9 cellular contexts compared by ENCODE assay signal in genomic region chr9:107260437-107261081, GRCh38. TPM values are rescaled to one million over a fixed set of nuclear protein-coding genes. Genes with fewer than 3 reads are reported as not detected.
DNase-seq lines count a peak whose midpoint lies in the region; ATAC-seq and TF ChIP-seq lines count a peak whose summit lies in the region.
"Had no signal": no experiment of that assay in that cellular context is flagged by ENCODE, and none has a peak within 500 bp of the region (broad histone marks: within the 10 kb centered on the region; RNA-seq: fewer than 3 reads in every experiment).

No MANE protein-coding gene starts in this region.

- H3K79me1 ChIP-seq in IMR-90 (ENCODE audit: low read depth in 1 of 2, low read length in 2 of 2): no peaks in the 10 kb centered on the region

- no peaks in the 10 kb centered on the region for H3K36me3 Mint-ChIP-seq in activated CD4-positive, alpha-beta memory T cell treated with anti-CD3 and anti-CD28 coated beads for 36 hours

- no peak overlapping the region for H2AK9ac ChIP-seq in IMR-90 (replicated peaks; ENCODE audit: low read depth, low read length, poor library complexity)

- H3K56ac ChIP-seq in IMR-90 (ENCODE audit: extremely low read depth, insufficient read depth, low read length): no peak overlapping the region

- no TSS peak for BruUV-seq in IMR-90 (replicated peaks; lab: Mats Ljungman, UMichigan)

- H4K20me1 ChIP-seq in IMR-90 (ENCODE audit: insufficient read depth, low read length): no peaks in the 10 kb centered on the region
- H4K20me1 ChIP-seq in fibroblast of lung (ENCODE audit: control insufficient read depth, extremely low read depth, insufficient read depth, low read length): no peaks in the 10 kb centered on the region

- H2BK120ac ChIP-seq in IMR-90 (ENCODE audit: low read depth, low read length): no peak overlapping the region

- POLR2A ChIA-PET in IMR-90 (lab: Charles Lee; ENCODE audit: unreplicated experiment): no interaction called here
- POLR2A ChIA-PET in activated CD4-positive, alpha-beta memory T cell treated with anti-CD3 and anti-CD28 coated beads for 36 hours (lab: Charles Lee): no interaction called here

- H3K4me3 ChIP-seq in IMR-90 (ENCODE audit: insufficient read depth, low read depth, low read length) (no peak overlapping the region), fibroblast of lung (replicated peaks in 1 of 4; ENCODE audit: control extremely low read depth in 1 of 4, insufficient read depth in 1 of 4, low read depth in 3 of 4, low read length in 4 of 4) (no peak overlapping the region)

- H3K27ac Mint-ChIP-seq in activated CD4-positive, alpha-beta memory T cell treated with anti-CD3 and anti-CD28 coated beads for 36 hours: no peak overlapping the region

- TF ChIP-seq CTCF in GM13976 (IDR thresholded peaks at IDR 0.05; ENCODE audit: borderline replicate concordance, control extremely low read depth, extremely low read depth, insufficient read depth, missing control alignments) (no peak), IMR-90 (conservative IDR thresholded peaks at IDR 0.05; ENCODE audit: low read depth, low read length) (no peak), fibroblast of lung (conservative IDR thresholded peaks at IDR 0.05 in 1 of 2, IDR thresholded peaks at IDR 0.05 in 1 of 2; ENCODE audit: low read depth in 1 of 2, low read length in 2 of 2) (no peak)

- no peaks in the 10 kb centered on the region for H3K4me1 Mint-ChIP-seq in activated CD4-positive, alpha-beta memory T cell treated with anti-CD3 and anti-CD28 coated beads for 36 hours (ENCODE audit: low read depth)

- H3K27me3 ChIP-seq in IMR-90 (ENCODE audit: control insufficient read depth, insufficient read depth, low read length) (no peaks in the 10 kb centered on the region), fibroblast of lung (ENCODE audit: control insufficient read depth, insufficient read depth, low read length) (no peaks in the 10 kb centered on the region)

- H3K27ac ChIP-seq in IMR-90 (ENCODE audit: insufficient read depth, low read length) (no peak overlapping the region), fibroblast of lung (ENCODE audit: insufficient read depth, low read length) (no peak overlapping the region)
- H3K27ac ChIP-seq: HL-60 had no signal

- intact Hi-C loops in IMR-90 (cut with micrococcal nuclease): no loop called here
- intact Hi-C loops in activated CD4-positive, alpha-beta memory T cell treated with anti-CD3 and anti-CD28 coated beads for 36 hours (cut with micrococcal nuclease): no loop called here

- no peak overlapping the region for H2BK5ac ChIP-seq in IMR-90 (ENCODE audit: low read depth, low read length, poor library complexity, severe bottlenecking)

- ATAC-seq in GM21619 (IDR thresholded peaks at IDR 0.05; ENCODE audit: unreplicated experiment): peak; percentile 99
- peak; percentile 59 for ATAC-seq in IMR-90 (ENCODE audit: low read depth)

- H3K18ac ChIP-seq in IMR-90 (ENCODE audit: low read depth, low read length): peak overlapping the region; percentile 50; the same call in 1 of the 2 replicates

- no peak overlapping the region for H2AK5ac ChIP-seq in IMR-90 (ENCODE audit: low read depth, low read length)

- H3K9me1 ChIP-seq in IMR-90 (ENCODE audit: insufficient read depth, low read length): no peaks in the 10 kb centered on the region

- H3K27me3 Mint-ChIP-seq in activated CD4-positive, alpha-beta memory T cell treated with anti-CD3 and anti-CD28 coated beads for 36 hours: peaks cover 9% of the 10 kb centered on the region

- H2BK20ac ChIP-seq in IMR-90 (ENCODE audit: low read depth, low read length): no peak overlapping the region

- TF ChIP-seq RAD21 in IMR-90 (IDR thresholded peaks at IDR 0.05; ENCODE audit: low read length): no peak

- H3K9ac ChIP-seq in IMR-90 (ENCODE audit: low read depth, low read length) (no peak overlapping the region), fibroblast of lung (ENCODE audit: insufficient read depth, low read length) (no peak overlapping the region)

- H3K4me2 ChIP-seq in IMR-90 (ENCODE audit: low read depth, low read length): no peak overlapping the region
- no peak overlapping the region for H3K4me2 ChIP-seq in fibroblast of lung (ENCODE audit: extremely low read depth, insufficient read depth, low read length)

- DNase-seq in GM13976 (ENCODE audit: low spot score) (peak; percentile 73), IMR-90 (no peak), fibroblast of lung (ENCODE audit: low read depth in 2 of 2) (no peak), epidermal melanocyte (ENCODE audit: insufficient read length, low spot score) (no peak), NCI-H524 (lab: John Stamatoyannopoulos, UW) (no peak)
- no peak for DNase-seq in stimulated activated CD4-positive, alpha-beta T cell treated with anti-CD3 and anti-CD28 coated beads, Interleukin-2, amount 100 ng/mL, for 48 hours
- DNase-seq in activated CD4-positive, alpha-beta memory T cell treated with anti-CD3 and anti-CD28 coated beads for 36 hours: no peak

- WGBS in IMR-90 (ENCODE audit: extremely low coverage in 2 of 2, insufficient read length in 1 of 2), 2 experiments: 20% methylated on average over 1 of the region's 4 CpGs; no CpG with 5 or more reads in 1 of the 2 experiments

- no peaks in the 10 kb centered on the region for H3K36me3 ChIP-seq in IMR-90 (ENCODE audit: control insufficient read depth, insufficient read depth, low read length)
- H3K36me3 ChIP-seq in fibroblast of lung (ENCODE audit: control insufficient read depth, insufficient read depth, low read length): no peaks in the 10 kb centered on the region

- no peak for TF ChIP-seq POLR2A in IMR-90 (IDR thresholded peaks at IDR 0.05; ENCODE audit: low read depth, low read length)

- in situ Hi-C loops in GM13976 (cut with MboI; ENCODE audit: low sequenced_read_pairs, unreplicated experiment) (no loop called here), IMR-90 (cut with MboI; ENCODE audit: low sequenced_read_pairs) (no loop called here)

- no peak overlapping the region for H3K23ac ChIP-seq in IMR-90 (ENCODE audit: low read depth, low read length)

- CTCF ChIA-PET in IMR-90 (lab: Yijun Ruan, JAX): interaction anchor here (0.7 to 1.2 kb wide), 4 partner anchors 9 to 81 kb away, joined by 3 to 6 read pairs (median 3); no protein-coding TSS in a partner anchor
- CTCF ChIA-PET in activated CD4-positive, alpha-beta memory T cell treated with anti-CD3 and anti-CD28 coated beads for 36 hours (lab: Charles Lee): interaction anchor here (1.0 kb wide), 1 partner anchor 81 kb away, joined by 4 read pairs; no protein-coding TSS in a partner anchor

- H2AFZ ChIP-seq in IMR-90 (replicated peaks; ENCODE audit: low read length, poor library complexity): no peak overlapping the region
- peak overlapping the region; percentile 45 for H2AFZ ChIP-seq in fibroblast of lung (ENCODE audit: low read length)

- dilution Hi-C loops in IMR-90 (cut with HindIII; ENCODE audit: low sequenced_read_pairs, unreplicated experiment): no loop called here

- H3K79me2 ChIP-seq in fibroblast of lung (ENCODE audit: control insufficient read depth, insufficient read depth, low read length): no peaks in the 10 kb centered on the region

- peaks cover 3% of the 10 kb centered on the region; the same call in 1 of the 2 replicates for H3K4me1 ChIP-seq in IMR-90 (ENCODE audit: control insufficient read depth, insufficient read depth, low read length)
- no peaks in the 10 kb centered on the region for H3K4me1 ChIP-seq in fibroblast of lung (ENCODE audit: control insufficient read depth, extremely low read depth, insufficient read depth, low read length)

- no peak overlapping the region for H3K4me3 Mint-ChIP-seq in activated CD4-positive, alpha-beta memory T cell treated with anti-CD3 and anti-CD28 coated beads for 36 hours

- no peak overlapping the region for H3K4ac ChIP-seq in IMR-90 (ENCODE audit: low read depth, low read length)

- no peak overlapping the region for H4K5ac ChIP-seq in IMR-90 (ENCODE audit: low read depth, low read length)

- peaks cover 7% of the 10 kb centered on the region for H3K9me3 Mint-ChIP-seq in activated CD4-positive, alpha-beta memory T cell treated with anti-CD3 and anti-CD28 coated beads for 36 hours

- no peaks in the 10 kb centered on the region for H3K9me3 ChIP-seq in IMR-90 (ENCODE audit: control insufficient read depth, insufficient read depth, low read length)
- H3K9me3 ChIP-seq in fibroblast of lung (ENCODE audit: control insufficient read depth, insufficient read depth, low read depth, low read length): no peaks in the 10 kb centered on the region

- H4K8ac ChIP-seq in IMR-90 (ENCODE audit: low read depth in 2 of 2, low read length in 2 of 2): 0 out of 4 replicates have a peak overlapping the region, but pooled peaks of 1 of the 2 experiments have one; percentile 24

- no peak overlapping the region for H4K91ac ChIP-seq in IMR-90 (ENCODE audit: insufficient read depth, low read depth, low read length)

- 0 out of 2 replicates have a peak overlapping the region, but pooled peaks have one; percentile 17 for H3K14ac ChIP-seq in IMR-90 (replicated peaks; ENCODE audit: low read depth, low read length)

- H2BK15ac ChIP-seq in IMR-90 (ENCODE audit: low read depth, low read length): no peak overlapping the region

TF ChIP-seq in IMR-90, 13 proteins besides CTCF, POLR2A, EP300 and RAD21 (continues in another document):
- TF ChIP-seq CHD1 (IDR thresholded peaks at IDR 0.05; ENCODE audit: low read depth, low read length) (no peak), RCOR1 (IDR thresholded peaks at IDR 0.05; ENCODE audit: insufficient replicate concordance, low read length) (no peak), BHLHE40 (IDR thresholded peaks at IDR 0.05; ENCODE audit: low read depth, low read length) (no peak), CEBPB (IDR thresholded peaks at IDR 0.05; ENCODE audit: low read depth, low read length) (no peak), NFE2L2 (IDR thresholded peaks at IDR 0.05; ENCODE audit: low read depth, low read length) (no peak), FOS (IDR thresholded peaks at IDR 0.05; ENCODE audit: low read depth, low read length) (no peak), MXI1 (IDR thresholded peaks at IDR 0.05; ENCODE audit: borderline replicate concordance, low read depth, low read length) (no peak)

RNA-seq across cellular contexts. Expression of gene RAD23B, which starts 22.5 kb away (rescaled TPM):
- total RNA-seq in IMR-90 (2012; rRNA removed): 126 and 127 TPM in 2 replicates
- 123 and 148 TPM in 2 replicates for polyA plus RNA-seq in IMR-90 (2012; rRNA removed)
- polyA plus RNA-seq in IMR-90 (2012; cell fraction: cytosol; rRNA removed): 48.2 and 80.7 TPM in 2 replicates
- polyA plus RNA-seq in IMR-90 (2012; cell fraction: nucleus; rRNA removed; ENCODE audit: low replicate concordance): 20.9 and 67.7 TPM in 2 replicates
- 101 and 156 TPM in 2 replicates for total RNA-seq in fibroblast of lung
- 356 and 607 TPM in 2 replicates for polyA plus RNA-seq in fibroblast of lung
- 168 and 353 TPM in 2 replicates for polyA plus RNA-seq in fibroblast of lung (2012)
- polyA minus RNA-seq in fibroblast of lung (ENCODE audit: low replicate concordance): 115 and 121 TPM in 2 replicates
- total RNA-seq in activated CD4-positive, alpha-beta memory T cell treated with anti-CD3 and anti-CD28 coated beads for 36 hours: 100 to 1,000 TPM; 111 TPM
